ENCODE assay signal across 8 cellular contexts in genomic region chr12:51171884-51172514, GRCh38. TPM values are rescaled to one million over a fixed set of nuclear protein-coding genes. Genes with fewer than 3 reads are reported as not detected.
DNase-seq lines count a peak whose midpoint lies in the region; ATAC-seq lines count a peak whose summit lies in the region.

No MANE protein-coding gene starts in this region.

- H3K9ac ChIP-seq in HUES48 (ENCODE audit: low read depth, low read length): peak overlapping the region; percentile 98

- intact Hi-C loops in Right ventricle myocardium inferior (cut with DNase I): loop anchor here (2.0 to 5.0 kb wide), 3 partner anchors 45 to 89 kb away; partner anchors contain the start of genes CSRNP2, DAZAP2 and POU6F1
- intact Hi-C loops in cardiac septum (cut with DNase I): loop anchor here (2.0 to 5.0 kb wide), 2 partner anchors 45 to 67 kb away; partner anchors contain the start of genes DAZAP2 and POU6F1

- H3K36me3 ChIP-seq in HUES48 (ENCODE audit: control insufficient read depth, insufficient read depth, low read length): no peaks in the 10 kb centered on the region
- no peaks in the 10 kb centered on the region for H3K36me3 ChIP-seq in iPS DF 6.9 (ENCODE audit: control insufficient read depth, insufficient read depth, low read length)

- H3K9me3 ChIP-seq in HUES48 (ENCODE audit: control insufficient read depth, insufficient read depth, low read length) (no peaks in the 10 kb centered on the region), iPS DF 6.9 (ENCODE audit: control insufficient read depth, insufficient read depth, low read length) (no peaks in the 10 kb centered on the region)

- DNase-seq in Right ventricle myocardium inferior (ENCODE audit: missing footprints): no peak
- DNase-seq in cardiac septum (ENCODE audit: low spot score): no peak
- no peak for DNase-seq in iPS DF 6.9 (ENCODE audit: low read depth, low spot score)
- peak; percentile 32 for DNase-seq in stimulated activated naive CD8-positive, alpha-beta T cell treated with anti-CD3 and anti-CD28 coated beads, Interleukin-15, Interleukin-2, amounts not matched to agents 100 U/mL and 50 U/mL, for 24 hours

- 1 to 8% (median 3%) methylated on average over 16 of the region's 16 CpGs for WGBS in adipose tissue, 3 donors
- 100% methylated on average over 2 of the region's 16 CpGs for WGBS in iPS DF 6.9 (ENCODE audit: insufficient coverage, insufficient read length)

- H3K27me3 ChIP-seq in HUES48 (ENCODE audit: control insufficient read depth, insufficient read depth, low read length) (no peaks in the 10 kb centered on the region), iPS DF 6.9 (ENCODE audit: control insufficient read depth, insufficient read depth, low read length) (no peaks in the 10 kb centered on the region)

- peak overlapping the region; percentile 100 for H3K27ac ChIP-seq in HUES48 (ENCODE audit: low read depth, low read length)
- peak overlapping the region; percentile 91 for H3K27ac ChIP-seq in adipose tissue (ENCODE audit: low read depth, low read length)
- no peak overlapping the region for H3K27ac ChIP-seq in iPS DF 6.9 (ENCODE audit: low read length)

- ATAC-seq in Right ventricle myocardium inferior (peak; percentile 3), GM21786 (IDR thresholded peaks at IDR 0.05; ENCODE audit: unreplicated experiment) (no peak), GM21515 (IDR thresholded peaks at IDR 0.05; ENCODE audit: unreplicated experiment) (no peak)
- no peak for ATAC-seq in stimulated activated naive CD8-positive, alpha-beta T cell treated with anti-CD3 and anti-CD28 coated beads, Interleukin-15, Interleukin-2, amounts not matched to agents 100 U/mL and 50 U/mL, for 24 hours

- H3K4me1 ChIP-seq in HUES48 (ENCODE audit: control insufficient read depth, insufficient read depth, low read length) (no peaks in the 10 kb centered on the region), iPS DF 6.9 (ENCODE audit: control insufficient read depth, insufficient read depth, low read length) (no peaks in the 10 kb centered on the region)

- H3K4me3 ChIP-seq in HUES48 (ENCODE audit: low read depth, low read length): peak overlapping the region; percentile 89
- H3K4me3 ChIP-seq in iPS DF 6.9 (ENCODE audit: low read length): peak overlapping the region; percentile 86

RNA-seq across cellular contexts. Expression of gene TFCP2, which starts 0.9 kb away (rescaled TPM):
- total RNA-seq in Right ventricle myocardium inferior: 22.3 TPM
- total RNA-seq in cardiac septum: 20.2 TPM
- polyA plus RNA-seq in adipose tissue: 10 to 100 TPM in 2 of 3 donors, 1 to 10 TPM in 1; 7.2 to 11.5 (median 11.4) TPM

RNA-seq across cellular contexts. Expression of gene POU6F1, which starts 45.9 kb away (rescaled TPM):
- total RNA-seq in Right ventricle myocardium inferior (8.6 TPM), cardiac septum (9.1 TPM)
- polyA plus RNA-seq in adipose tissue: 1 to 10 TPM; 3.1 to 7.9 (median 6.9) TPM
